Comparison of ENCODE assay signal across 9 cellular contexts in genomic region chr19:38829203-38829602, GRCh38. TPM values are rescaled to one million over a fixed set of nuclear protein-coding genes. Genes with fewer than 3 reads are reported as not detected.
"Had no signal": no experiment of that assay in that cellular context is flagged by ENCODE, and none has a peak within 500 bp of the region (broad histone marks: within the 10 kb centered on the region; RNA-seq: fewer than 3 reads in every experiment).

No MANE protein-coding gene starts in this region.

RNA-seq across cellular contexts. Expression of gene LGALS4, which starts 16.5 kb away (rescaled TPM):
- total RNA-seq: dermis blood vessel endothelial cell, foreskin keratinocyte, osteocyte, pulmonary artery endothelial cell, temporal lobe had no signal

RNA-seq across cellular contexts. Expression of gene LGALS7B, which starts 40.2 kb away (rescaled TPM):
- total RNA-seq: activated CD4-positive, alpha-beta T cell treated with anti-CD3 and anti-CD28 coated beads, Interleukin-2, amount 10 ng/mL, durations not matched to agents 7 days and 5 days; activated T-cell treated with anti-CD3 and anti-CD28 coated beads, Interleukin-2, amount 50 U/mL, for 72 hours; osteocyte; pulmonary artery endothelial cell; sciatic nerve had no signal
- polyA plus RNA-seq: neural cell had no signal

RNA-seq across cellular contexts. Expression of gene RINL, which starts 48.9 kb away (rescaled TPM):
- total RNA-seq: osteocyte had no signal
